Comparison of ENCODE assay signal across 1 cellular context in the genomic region with DNA sequence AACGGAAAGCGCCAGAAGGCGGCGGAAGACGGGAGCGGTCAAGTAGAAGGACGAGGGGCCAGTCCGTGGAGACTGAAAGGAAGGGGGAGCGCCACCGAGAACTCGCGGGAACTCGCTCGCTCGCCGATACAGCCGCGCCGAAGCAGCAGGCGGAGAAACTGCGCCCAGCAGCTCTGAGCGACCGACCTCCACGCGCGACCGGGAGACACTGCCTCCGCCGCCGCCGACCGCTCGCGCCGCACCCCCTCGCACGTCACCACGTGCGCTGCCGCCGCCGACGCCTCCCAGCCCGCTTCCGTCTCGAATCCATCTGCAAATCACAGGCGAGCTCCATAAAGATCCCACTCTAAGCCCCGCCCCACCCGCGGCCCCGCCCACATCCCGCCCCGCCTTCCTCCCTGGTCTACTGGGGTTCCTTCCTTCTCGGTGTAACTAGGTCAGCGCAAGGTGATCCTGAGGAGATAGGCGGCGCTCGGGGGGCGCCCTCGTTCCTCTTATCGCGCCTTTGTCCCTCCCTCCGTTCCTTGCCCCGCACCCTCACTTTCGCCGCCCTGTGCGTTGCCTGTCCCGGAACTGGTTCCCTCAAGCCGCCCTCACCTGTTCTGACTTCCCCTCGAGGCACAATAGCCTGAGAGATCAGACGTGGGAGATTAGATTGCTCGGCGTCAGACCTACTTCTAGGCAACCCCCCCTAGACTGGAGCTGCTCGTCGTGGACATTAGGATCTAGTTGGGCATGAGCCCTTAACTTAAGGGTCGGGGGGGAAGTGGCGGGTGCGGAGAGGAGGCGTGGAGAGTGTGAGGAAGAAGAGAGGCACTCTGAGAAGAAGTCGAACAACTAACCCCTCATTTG.
TF ChIP-seq lines count a peak whose summit lies in the region.

TSS of gene IVNS1ABP (minus strand) at position 210 of the 852 bp plus-strand sequence. CDS start 7,750 bp downstream, outside the sequence.

TF ChIP-seq in HEK293, 187 proteins besides CTCF, POLR2A, EP300 and RAD21 (continued from another document and continues in another):
- TF ChIP-seq, protein P1, sequence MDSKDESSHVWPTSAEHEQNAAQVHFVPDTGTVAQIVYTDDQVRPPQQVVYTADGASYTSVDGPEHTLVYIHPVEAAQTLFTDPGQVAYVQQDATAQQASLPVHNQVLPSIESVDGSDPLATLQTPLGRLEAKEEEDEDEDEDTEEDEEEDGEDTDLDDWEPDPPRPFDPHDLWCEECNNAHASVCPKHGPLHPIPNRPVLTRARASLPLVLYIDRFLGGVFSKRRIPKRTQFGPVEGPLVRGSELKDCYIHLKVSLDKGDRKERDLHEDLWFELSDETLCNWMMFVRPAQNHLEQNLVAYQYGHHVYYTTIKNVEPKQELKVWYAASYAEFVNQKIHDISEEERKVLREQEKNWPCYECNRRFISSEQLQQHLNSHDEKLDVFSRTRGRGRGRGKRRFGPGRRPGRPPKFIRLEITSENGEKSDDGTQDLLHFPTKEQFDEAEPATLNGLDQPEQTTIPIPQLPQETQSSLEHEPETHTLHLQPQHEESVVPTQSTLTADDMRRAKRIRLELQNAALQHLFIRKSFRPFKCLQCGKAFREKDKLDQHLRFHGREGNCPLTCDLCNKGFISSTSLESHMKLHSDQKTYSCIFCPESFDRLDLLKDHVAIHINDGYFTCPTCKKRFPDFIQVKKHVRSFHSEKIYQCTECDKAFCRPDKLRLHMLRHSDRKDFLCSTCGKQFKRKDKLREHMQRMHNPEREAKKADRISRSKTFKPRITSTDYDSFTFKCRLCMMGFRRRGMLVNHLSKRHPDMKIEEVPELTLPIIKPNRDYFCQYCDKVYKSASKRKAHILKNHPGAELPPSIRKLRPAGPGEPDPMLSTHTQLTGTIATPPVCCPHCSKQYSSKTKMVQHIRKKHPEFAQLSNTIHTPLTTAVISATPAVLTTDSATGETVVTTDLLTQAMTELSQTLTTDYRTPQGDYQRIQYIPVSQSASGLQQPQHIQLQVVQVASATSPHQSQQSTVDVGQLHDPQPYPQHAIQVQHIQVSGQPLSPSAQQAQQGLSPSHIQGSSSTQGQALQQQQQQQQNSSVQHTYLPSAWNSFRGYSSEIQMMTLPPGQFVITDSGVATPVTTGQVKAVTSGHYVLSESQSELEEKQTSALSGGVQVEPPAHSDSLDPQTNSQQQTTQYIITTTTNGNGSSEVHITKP (tag by site-specific recombination; IDR thresholded peaks at IDR 0.05) = peak; percentile 88
- peak; percentile 97 for TF ChIP-seq ZNF785 (tag by site-specific recombination; IDR thresholded peaks at IDR 0.05)
- peak; percentile 55; the same call in 1 of the 2 replicates for TF ChIP-seq ZNF610 (tag by site-specific recombination; IDR thresholded peaks at IDR 0.05; ENCODE audit: borderline replicate concordance)
- TF ChIP-seq ZNF660 (tag by site-specific recombination; IDR thresholded peaks at IDR 0.05) = peak; percentile 52; the same call in 1 of the 2 replicates
- no peak for TF ChIP-seq ZNF211 (tag by site-specific recombination; IDR thresholded peaks at IDR 0.05; ENCODE audit: low read depth)
- TF ChIP-seq ZNF10 (tag by site-specific recombination; IDR thresholded peaks at IDR 0.05) = no peak
- 0 out of 2 replicates have a peak, but pooled peaks have one; percentile 15 for TF ChIP-seq WT1 (tag by site-specific recombination; IDR thresholded peaks at IDR 0.05)
- peak; percentile 91 for TF ChIP-seq KLF10 (tag by site-specific recombination; IDR thresholded peaks at IDR 0.05)
- TF ChIP-seq, protein P2, sequence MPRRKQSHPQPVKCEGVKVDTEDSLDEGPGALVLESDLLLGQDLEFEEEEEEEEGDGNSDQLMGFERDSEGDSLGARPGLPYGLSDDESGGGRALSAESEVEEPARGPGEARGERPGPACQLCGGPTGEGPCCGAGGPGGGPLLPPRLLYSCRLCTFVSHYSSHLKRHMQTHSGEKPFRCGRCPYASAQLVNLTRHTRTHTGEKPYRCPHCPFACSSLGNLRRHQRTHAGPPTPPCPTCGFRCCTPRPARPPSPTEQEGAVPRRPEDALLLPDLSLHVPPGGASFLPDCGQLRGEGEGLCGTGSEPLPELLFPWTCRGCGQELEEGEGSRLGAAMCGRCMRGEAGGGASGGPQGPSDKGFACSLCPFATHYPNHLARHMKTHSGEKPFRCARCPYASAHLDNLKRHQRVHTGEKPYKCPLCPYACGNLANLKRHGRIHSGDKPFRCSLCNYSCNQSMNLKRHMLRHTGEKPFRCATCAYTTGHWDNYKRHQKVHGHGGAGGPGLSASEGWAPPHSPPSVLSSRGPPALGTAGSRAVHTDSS (tag by site-specific recombination; IDR thresholded peaks at IDR 0.05) = 0 out of 2 replicates have a peak, but pooled peaks have one; percentile 41
- TF ChIP-seq, protein P3, sequence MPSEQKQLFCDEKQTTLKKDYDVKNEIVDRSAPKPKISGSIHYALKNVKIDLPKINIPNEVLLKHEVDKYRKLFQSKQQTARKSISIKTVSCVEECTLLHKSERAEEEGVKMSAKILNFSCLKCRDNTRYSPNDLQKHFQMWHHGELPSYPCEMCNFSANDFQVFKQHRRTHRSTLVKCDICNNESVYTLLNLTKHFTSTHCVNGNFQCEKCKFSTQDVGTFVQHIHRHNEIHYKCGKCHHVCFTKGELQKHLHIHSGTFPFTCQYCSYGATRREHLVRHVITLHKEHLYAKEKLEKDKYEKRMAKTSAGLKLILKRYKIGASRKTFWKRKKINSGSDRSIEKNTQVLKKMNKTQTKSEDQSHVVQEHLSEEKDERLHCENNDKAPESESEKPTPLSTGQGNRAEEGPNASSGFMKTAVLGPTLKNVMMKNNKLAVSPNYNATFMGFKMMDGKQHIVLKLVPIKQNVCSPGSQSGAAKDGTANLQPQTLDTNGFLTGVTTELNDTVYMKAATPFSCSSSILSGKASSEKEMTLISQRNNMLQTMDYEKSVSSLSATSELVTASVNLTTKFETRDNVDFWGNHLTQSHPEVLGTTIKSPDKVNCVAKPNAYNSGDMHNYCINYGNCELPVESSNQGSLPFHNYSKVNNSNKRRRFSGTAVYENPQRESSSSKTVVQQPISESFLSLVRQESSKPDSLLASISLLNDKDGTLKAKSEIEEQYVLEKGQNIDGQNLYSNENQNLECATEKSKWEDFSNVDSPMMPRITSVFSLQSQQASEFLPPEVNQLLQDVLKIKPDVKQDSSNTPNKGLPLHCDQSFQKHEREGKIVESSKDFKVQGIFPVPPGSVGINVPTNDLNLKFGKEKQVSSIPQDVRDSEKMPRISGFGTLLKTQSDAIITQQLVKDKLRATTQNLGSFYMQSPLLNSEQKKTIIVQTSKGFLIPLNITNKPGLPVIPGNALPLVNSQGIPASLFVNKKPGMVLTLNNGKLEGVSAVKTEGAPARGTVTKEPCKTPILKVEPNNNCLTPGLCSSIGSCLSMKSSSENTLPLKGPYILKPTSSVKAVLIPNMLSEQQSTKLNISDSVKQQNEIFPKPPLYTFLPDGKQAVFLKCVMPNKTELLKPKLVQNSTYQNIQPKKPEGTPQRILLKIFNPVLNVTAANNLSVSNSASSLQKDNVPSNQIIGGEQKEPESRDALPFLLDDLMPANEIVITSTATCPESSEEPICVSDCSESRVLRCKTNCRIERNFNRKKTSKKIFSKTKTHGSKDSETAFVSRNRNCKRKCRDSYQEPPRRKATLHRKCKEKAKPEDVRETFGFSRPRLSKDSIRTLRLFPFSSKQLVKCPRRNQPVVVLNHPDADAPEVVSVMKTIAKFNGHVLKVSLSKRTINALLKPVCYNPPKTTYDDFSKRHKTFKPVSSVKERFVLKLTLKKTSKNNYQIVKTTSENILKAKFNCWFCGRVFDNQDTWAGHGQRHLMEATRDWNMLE (tag by site-specific recombination; conservative IDR thresholded peaks at IDR 0.05; ENCODE audit: low read depth) = peak; percentile 89
- no peak for TF ChIP-seq ELK4 (IDR thresholded peaks at IDR 0.05; ENCODE audit: borderline replicate concordance, low read depth, low read length)
- TF ChIP-seq ZSCAN30 (tag by site-specific recombination; IDR thresholded peaks at IDR 0.05) = peak; percentile 29; the same call in 1 of the 2 replicates
- peak; percentile 86 for TF ChIP-seq SP2 (tag by site-specific recombination; IDR thresholded peaks at IDR 0.05)
- peak; percentile 89 for TF ChIP-seq ZBTB17 (tag by site-specific recombination; IDR thresholded peaks at IDR 0.05)
- 0 out of 2 replicates have a peak, but pooled peaks have one; percentile 35 for TF ChIP-seq ZNF184 (tag by site-specific recombination; IDR thresholded peaks at IDR 0.05)
- TF ChIP-seq ZBTB8A (tag by site-specific recombination; IDR thresholded peaks at IDR 0.05) = peak; percentile 85
- peak; percentile 95 for TF ChIP-seq ZNF335 (tag by site-specific recombination; conservative IDR thresholded peaks at IDR 0.05)
- no peak for TF ChIP-seq ZNF704 (tag by site-specific recombination; IDR thresholded peaks at IDR 0.05)
- TF ChIP-seq, protein P4, sequence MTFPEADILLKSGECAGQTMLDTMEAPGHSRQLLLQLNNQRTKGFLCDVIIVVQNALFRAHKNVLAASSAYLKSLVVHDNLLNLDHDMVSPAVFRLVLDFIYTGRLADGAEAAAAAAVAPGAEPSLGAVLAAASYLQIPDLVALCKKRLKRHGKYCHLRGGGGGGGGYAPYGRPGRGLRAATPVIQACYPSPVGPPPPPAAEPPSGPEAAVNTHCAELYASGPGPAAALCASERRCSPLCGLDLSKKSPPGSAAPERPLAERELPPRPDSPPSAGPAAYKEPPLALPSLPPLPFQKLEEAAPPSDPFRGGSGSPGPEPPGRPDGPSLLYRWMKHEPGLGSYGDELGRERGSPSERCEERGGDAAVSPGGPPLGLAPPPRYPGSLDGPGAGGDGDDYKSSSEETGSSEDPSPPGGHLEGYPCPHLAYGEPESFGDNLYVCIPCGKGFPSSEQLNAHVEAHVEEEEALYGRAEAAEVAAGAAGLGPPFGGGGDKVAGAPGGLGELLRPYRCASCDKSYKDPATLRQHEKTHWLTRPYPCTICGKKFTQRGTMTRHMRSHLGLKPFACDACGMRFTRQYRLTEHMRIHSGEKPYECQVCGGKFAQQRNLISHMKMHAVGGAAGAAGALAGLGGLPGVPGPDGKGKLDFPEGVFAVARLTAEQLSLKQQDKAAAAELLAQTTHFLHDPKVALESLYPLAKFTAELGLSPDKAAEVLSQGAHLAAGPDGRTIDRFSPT (tag by site-specific recombination; IDR thresholded peaks at IDR 0.05) = peak; percentile 51; the same call in 1 of the 2 replicates
- peak; percentile 78 for TF ChIP-seq KLF16 (tag by site-specific recombination; IDR thresholded peaks at IDR 0.05)
- peak; percentile 83 for TF ChIP-seq ZNF341 (tag by site-specific recombination; IDR thresholded peaks at IDR 0.05; ENCODE audit: low read depth)
- peak; percentile 13; the same call in 1 of the 2 replicates for TF ChIP-seq ZIC2 (tag by site-specific recombination; IDR thresholded peaks at IDR 0.05)
- TF ChIP-seq INSM2 (tag by site-specific recombination; IDR thresholded peaks at IDR 0.05) = peak; percentile 62
- TF ChIP-seq ZNF324 (tag by site-specific recombination; IDR thresholded peaks at IDR 0.05) = peak; percentile 78
- TF ChIP-seq, protein P5, sequence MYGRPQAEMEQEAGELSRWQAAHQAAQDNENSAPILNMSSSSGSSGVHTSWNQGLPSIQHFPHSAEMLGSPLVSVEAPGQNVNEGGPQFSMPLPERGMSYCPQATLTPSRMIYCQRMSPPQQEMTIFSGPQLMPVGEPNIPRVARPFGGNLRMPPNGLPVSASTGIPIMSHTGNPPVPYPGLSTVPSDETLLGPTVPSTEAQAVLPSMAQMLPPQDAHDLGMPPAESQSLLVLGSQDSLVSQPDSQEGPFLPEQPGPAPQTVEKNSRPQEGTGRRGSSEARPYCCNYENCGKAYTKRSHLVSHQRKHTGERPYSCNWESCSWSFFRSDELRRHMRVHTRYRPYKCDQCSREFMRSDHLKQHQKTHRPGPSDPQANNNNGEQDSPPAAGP (tag by site-specific recombination; IDR thresholded peaks at IDR 0.05) = peak; percentile 15
- TF ChIP-seq OVOL3 (tag by site-specific recombination; IDR thresholded peaks at IDR 0.05) = peak; percentile 41; the same call in 1 of the 2 replicates
- TF ChIP-seq, protein P6, sequence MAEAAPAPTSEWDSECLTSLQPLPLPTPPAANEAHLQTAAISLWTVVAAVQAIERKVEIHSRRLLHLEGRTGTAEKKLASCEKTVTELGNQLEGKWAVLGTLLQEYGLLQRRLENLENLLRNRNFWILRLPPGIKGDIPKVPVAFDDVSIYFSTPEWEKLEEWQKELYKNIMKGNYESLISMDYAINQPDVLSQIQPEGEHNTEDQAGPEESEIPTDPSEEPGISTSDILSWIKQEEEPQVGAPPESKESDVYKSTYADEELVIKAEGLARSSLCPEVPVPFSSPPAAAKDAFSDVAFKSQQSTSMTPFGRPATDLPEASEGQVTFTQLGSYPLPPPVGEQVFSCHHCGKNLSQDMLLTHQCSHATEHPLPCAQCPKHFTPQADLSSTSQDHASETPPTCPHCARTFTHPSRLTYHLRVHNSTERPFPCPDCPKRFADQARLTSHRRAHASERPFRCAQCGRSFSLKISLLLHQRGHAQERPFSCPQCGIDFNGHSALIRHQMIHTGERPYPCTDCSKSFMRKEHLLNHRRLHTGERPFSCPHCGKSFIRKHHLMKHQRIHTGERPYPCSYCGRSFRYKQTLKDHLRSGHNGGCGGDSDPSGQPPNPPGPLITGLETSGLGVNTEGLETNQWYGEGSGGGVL (tag by site-specific recombination; IDR thresholded peaks at IDR 0.05) = peak; percentile 89
